ENCODE assay signal across 9 cellular contexts in genomic region chr11:94794287-94795168, GRCh38. TPM values are rescaled to one million over a fixed set of nuclear protein-coding genes. Genes with fewer than 3 reads are reported as not detected.
DNase-seq lines count a peak whose midpoint lies in the region; ATAC-seq, FAIRE-seq and TF ChIP-seq lines count a peak whose summit lies in the region.
"Had no signal": no experiment of that assay in that cellular context is flagged by ENCODE, and none has a peak within 500 bp of the region (broad histone marks: within the 10 kb centered on the region; RNA-seq: fewer than 3 reads in every experiment).

No MANE protein-coding gene starts in this region.

- H3K79me2 ChIP-seq in astrocyte (ENCODE audit: insufficient read depth, low read length), result peaks cover 81% of the 10 kb centered on the region

- DNase-seq in LNCaP clone FGC (ENCODE audit: low read depth) (peak; percentile 70), astrocyte (ENCODE audit: low read depth) (peak; percentile 99), iris pigment epithelial cell (ENCODE audit: low read depth) (peak; percentile 98), tibial nerve (ENCODE audit: low spot score in 2 of 2) (peak in 1 of 2 donors; percentile 40), mesenteric fat pad (ENCODE audit: low spot score) (no peak)
- DNase-seq: natural killer cell had no signal

- WGBS in tibial nerve, 2 donors, result 7 to 13% methylated on average over 8 of the region's 8 CpGs

- peak overlapping the region; percentile 85 for H3K4me2 ChIP-seq in astrocyte (ENCODE audit: low read length)

- no peak for TF ChIP-seq POLR2A in tibial nerve (IDR thresholded peaks at IDR 0.05)

- H3K27ac ChIP-seq in astrocyte (ENCODE audit: low read depth, low read length) (peak overlapping the region; percentile 99), tibial nerve (peak overlapping the region in 3 of 4 donors; percentile 42 to 90 (median 75))

- H2AFZ ChIP-seq in astrocyte (ENCODE audit: low read depth, low read length), result no peak overlapping the region

- peaks cover 4% of the 10 kb centered on the region for H3K36me3 Mint-ChIP-seq in astrocyte (ENCODE audit: low read depth, unreplicated experiment)
- H3K36me3 Mint-ChIP-seq: natural killer cell had no signal

- H3K27me3 Mint-ChIP-seq in astrocyte (ENCODE audit: low read depth, unreplicated experiment), result no peaks in the 10 kb centered on the region

- H3K27me3 ChIP-seq in astrocyte (ENCODE audit: insufficient read depth, low read length) (no peaks in the 10 kb centered on the region), tibial nerve (no peaks in the 10 kb centered on the region)

- H3K9me3 ChIP-seq in astrocyte (ENCODE audit: insufficient read depth, low read depth, low read length), result no peaks in the 10 kb centered on the region
- H3K9me3 ChIP-seq in tibial nerve, result no peaks in the 10 kb centered on the region

- TF ChIP-seq CTCF in LNCaP clone FGC (IDR thresholded peaks at IDR 0.05; ENCODE audit: control insufficient read depth, extremely low read depth, insufficient read depth) (no peak), astrocyte (IDR thresholded peaks at IDR 0.05; ENCODE audit: insufficient read depth, low read depth, low read length) (no peak), tibial nerve (IDR thresholded peaks at IDR 0.05) (no peak)

- peak in 1 of 2 donors; percentile 42 for TF ChIP-seq EP300 in tibial nerve (IDR thresholded peaks at IDR 0.05)

- H3K4me3 ChIP-seq in LNCaP clone FGC (ENCODE audit: low read depth, low read length) (no peak overlapping the region), astrocyte (ENCODE audit: insufficient read depth, low read depth, low read length) (peak overlapping the region; percentile 62), tibial nerve (peak overlapping the region in 2 of 4 donors; percentile 3 to 24)

- peaks cover 51% of the 10 kb centered on the region for H3K4me1 Mint-ChIP-seq in astrocyte (ENCODE audit: low read depth, unreplicated experiment)

- H3K4me1 ChIP-seq in astrocyte (ENCODE audit: insufficient read depth, low read length) (peaks cover 66% of the 10 kb centered on the region), tibial nerve (peaks cover 0 to 77% (median 26%) of the 10 kb centered on the region in 4 donors)

- H3K9me3 Mint-ChIP-seq in astrocyte (ENCODE audit: unreplicated experiment), result no peaks in the 10 kb centered on the region
- H3K9me3 Mint-ChIP-seq: natural killer cell had no signal

- FAIRE-seq in astrocyte (lab: Jason Lieb, UNC), result peak; percentile 86

- H4K20me1 ChIP-seq in astrocyte (ENCODE audit: insufficient read depth, low read length), result peaks cover 46% of the 10 kb centered on the region

- ATAC-seq in GM19397 (IDR thresholded peaks at IDR 0.05; ENCODE audit: unreplicated experiment) (no peak), HG02678 (IDR thresholded peaks at IDR 0.05; ENCODE audit: unreplicated experiment) (no peak), GM21619 (IDR thresholded peaks at IDR 0.05; ENCODE audit: unreplicated experiment) (no peak)
- ATAC-seq: natural killer cell had no signal

- peak overlapping the region; percentile 95 for H3K27ac Mint-ChIP-seq in astrocyte (ENCODE audit: unreplicated experiment)
- H3K27ac Mint-ChIP-seq: natural killer cell had no signal

- H3K4me3 Mint-ChIP-seq in astrocyte (ENCODE audit: unreplicated experiment), result peak overlapping the region; percentile 79
- H3K4me3 Mint-ChIP-seq: natural killer cell had no signal

- H3K36me3 ChIP-seq in astrocyte (ENCODE audit: insufficient read depth, low read length), result peaks cover 5% of the 10 kb centered on the region
- H3K36me3 ChIP-seq in tibial nerve, result peaks cover 0 to 4% (median 0%) of the 10 kb centered on the region in 3 donors

- peak overlapping the region; percentile 84 for H3K9ac ChIP-seq in astrocyte (ENCODE audit: low read length)

RNA-seq across cellular contexts. Expression of gene AMOTL1, which starts 26.4 kb away (rescaled TPM):
- total RNA-seq in astrocyte (46.1 and 47.8 TPM in 2 replicates), tibial nerve (10 to 100 TPM; 46.5 to 58.0 (median 51.9) TPM), mesenteric fat pad (51.6 TPM)
